Comparison of ENCODE assay signal across 25 cellular contexts in the genomic region with DNA sequence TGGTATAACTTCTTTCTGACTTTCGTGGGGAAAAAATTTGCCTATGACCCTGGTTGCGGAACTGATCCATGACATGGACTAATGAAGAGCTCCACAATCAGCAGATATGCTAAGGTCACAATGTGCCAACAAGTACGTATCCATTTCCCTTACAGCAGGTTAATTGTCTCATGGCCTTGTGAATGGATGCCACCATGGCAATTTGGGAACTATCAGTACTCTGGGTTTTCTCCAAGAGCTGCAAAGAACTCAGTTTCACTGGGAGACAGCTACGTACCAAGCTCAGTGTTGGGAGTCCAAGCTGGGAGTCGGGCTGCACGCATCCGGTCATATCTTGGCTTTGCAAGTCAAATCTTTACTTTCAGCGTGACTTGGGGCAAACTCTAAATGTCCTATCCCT.
"Had no signal": no experiment of that assay in that cellular context is flagged by ENCODE, and none has a peak within 500 bp of the region (broad histone marks: within the 10 kb centered on the region; RNA-seq: fewer than 3 reads in every experiment).

No MANE protein-coding gene starts in this region.

- H3K27ac ChIP-seq: ascending aorta, breast epithelium, cardiac muscle cell, coronary artery, dorsolateral prefrontal cortex, heart left ventricle had no signal

- H3K4me1 ChIP-seq: ascending aorta, breast epithelium had no signal

- DNase-seq: activated CD4-positive, alpha-beta memory T cell treated with anti-CD3 and anti-CD28 coated beads, Interleukin-2, amount 10 ng/mL, durations not matched to agents 7 days and 5 days; activated CD4-positive, alpha-beta T cell treated with anti-CD3 and anti-CD28 coated beads for 1 hour; activated CD4-positive, alpha-beta T cell treated with anti-CD3 and anti-CD28 coated beads for 4 hours; activated CD4-positive, alpha-beta T cell treated with anti-CD3 and anti-CD28 coated beads, Interleukin-2, amount 10 ng/mL, durations not matched to agents 7 days and 5 days; activated CD4-positive, alpha-beta T cell treated with anti-CD3 and anti-CD28 coated beads, Interleukin-2, amount 50 U/mL, for 4 hours; activated CD8-positive, alpha-beta memory T cell treated with anti-CD3 and anti-CD28 coated beads, Interleukin-2, amount 50 U/mL, for 48 hours; activated gamma-delta T cell; activated naive CD4-positive, alpha-beta T cell; activated naive CD4-positive, alpha-beta T cell treated with anti-CD3 and anti-CD28 coated beads, Interleukin-2, amount 10 ng/mL, durations not matched to agents 7 days and 5 days; activated naive CD8-positive, alpha-beta T cell treated with anti-CD3 and anti-CD28 coated beads, Interleukin-2, amount 10 ng/mL, durations not matched to agents 7 days and 5 days; activated T-cell treated with anti-CD3 and anti-CD28 coated beads for 4 hours; activated T-cell treated with anti-CD3 and anti-CD28 coated beads, Interleukin-2, amount 50 U/mL, for 24 hours; central memory CD4-positive, alpha-beta T cell; effector memory CD4-positive, alpha-beta T cell; endodermal cell; foreskin fibroblast; glutamatergic neuron; heart left ventricle; T-helper 2 cell had no signal

- FAIRE-seq: frontal cortex had no signal

- H3K9me3 ChIP-seq: ascending aorta, breast epithelium, heart left ventricle had no signal

- H3K36me3 ChIP-seq: ascending aorta, breast epithelium, cardiac muscle cell, heart left ventricle had no signal

- H3K4me3 ChIP-seq: ascending aorta, breast epithelium, cardiac muscle cell, coronary artery, dorsolateral prefrontal cortex, heart left ventricle had no signal
